In genomic region chr7:101941481-101942383, GRCh38 we compare ENCODE assay signal across 8 cellular contexts.
DNase-seq lines count a peak whose midpoint lies in the region; ATAC-seq, FAIRE-seq and TF ChIP-seq lines count a peak whose summit lies in the region.

No MANE protein-coding gene starts in this region.

- peak overlapping the region; percentile 58 for H3K27ac ChIP-seq in DND-41 (ENCODE audit: low read length)
- no peak overlapping the region for H3K27ac ChIP-seq in OCI-LY3 (ENCODE audit: low read length)
- peak overlapping the region in 2 of 4 donors; percentile 28 to 35 for H3K27ac ChIP-seq in pancreas

- H3K79me2 ChIP-seq in DND-41 (ENCODE audit: insufficient read depth, low read length) (peaks cover 94% of the 10 kb centered on the region), OCI-LY3 (ENCODE audit: low read length) (peaks cover 37% of the 10 kb centered on the region)

- no peak overlapping the region for H3K9ac ChIP-seq in DND-41 (ENCODE audit: low read depth, low read length)
- H3K9ac ChIP-seq in OCI-LY3 (ENCODE audit: low read length): no peak overlapping the region

- H3K4me1 ChIP-seq in DND-41 (ENCODE audit: insufficient read depth, low read length) (peaks cover 28% of the 10 kb centered on the region), OCI-LY3 (ENCODE audit: low read length) (peaks cover 40% of the 10 kb centered on the region), pancreas (peaks cover 0 to 23% (median 3%) of the 10 kb centered on the region in 3 donors)

- H3K4me3 ChIP-seq in DND-41 (ENCODE audit: low read depth in 1 of 2, low read length in 2 of 2) (no peak overlapping the region), OCI-LY3 (ENCODE audit: low read length) (peak overlapping the region; percentile 8; the same call in 1 of the 2 replicates), pancreas (no peak overlapping the region)

- H3K36me3 ChIP-seq in DND-41 (ENCODE audit: insufficient read depth, low read length) (peaks cover 16% of the 10 kb centered on the region), OCI-LY3 (replicated peaks; ENCODE audit: low read depth, low read length) (peaks cover 7% of the 10 kb centered on the region), pancreas (no peaks in the 10 kb centered on the region)

- H3K27me3 ChIP-seq in DND-41 (ENCODE audit: insufficient read depth, low read length, poor library complexity) (no peaks in the 10 kb centered on the region), OCI-LY3 (ENCODE audit: low read depth, low read length) (no peaks in the 10 kb centered on the region), pancreas (no peaks in the 10 kb centered on the region)

- intact Hi-C loops in pancreas (cut with DNase I): no loop called here

- FAIRE-seq in pancreas (lab: Jason Lieb, UNC): no peak

- peaks cover 55% of the 10 kb centered on the region for H4K20me1 ChIP-seq in DND-41 (ENCODE audit: insufficient read depth, low read length)
- H4K20me1 ChIP-seq in OCI-LY3 (ENCODE audit: insufficient read depth, low read length): peaks cover 63% of the 10 kb centered on the region

- no peak overlapping the region for H2AFZ ChIP-seq in DND-41 (ENCODE audit: low read depth, low read length)
- H2AFZ ChIP-seq in OCI-LY3 (ENCODE audit: low read depth, low read length): no peak overlapping the region

- 49 to 56% methylated on average over 12 of the region's 12 CpGs for WGBS in pancreas, 2 donors

- TF ChIP-seq CTCF in DND-41 (IDR thresholded peaks at IDR 0.05; ENCODE audit: borderline replicate concordance, extremely low read depth, low read length, poor library complexity, severe bottlenecking) (no peak), OCI-LY3 (IDR thresholded peaks at IDR 0.05; ENCODE audit: low read depth, low read length) (no peak), pancreas (IDR thresholded peaks at IDR 0.05) (no peak)

- peak; percentile 74 for ATAC-seq in DND-41 (ENCODE audit: insufficient read depth, low read depth)
- peak; percentile 58 to 84 (median 76) for ATAC-seq in pancreas
- no peak for ATAC-seq in GM19455 (IDR thresholded peaks at IDR 0.05; ENCODE audit: unreplicated experiment)
- ATAC-seq in GM18870 (IDR thresholded peaks at IDR 0.05; ENCODE audit: unreplicated experiment): no peak

- no peak for DNase-seq in DND-41
- DNase-seq in fibroblast of gingiva (ENCODE audit: low read depth): peak; percentile 43
- DNase-seq in pancreas: peak in 1 of 6 donors; percentile 27
- DNase-seq in HuH-7.5 (ENCODE audit: low spot score): no peak
- DNase-seq in COLO668 (lab: John Stamatoyannopoulos, UW; ENCODE audit: unreplicated experiment): no peak

- H3K9me3 ChIP-seq in DND-41 (ENCODE audit: insufficient read depth, low read length, severe bottlenecking): no peaks in the 10 kb centered on the region
- 0 out of 2 replicates have a peak, but pooled peaks cover 3% of the 10 kb centered on the region for H3K9me3 ChIP-seq in OCI-LY3 (ENCODE audit: insufficient read depth, low read length)
- no peaks in the 10 kb centered on the region for H3K9me3 ChIP-seq in pancreas

- H3K4me2 ChIP-seq in DND-41 (ENCODE audit: insufficient read depth, low read length) (no peak overlapping the region), OCI-LY3 (ENCODE audit: low read length) (peak overlapping the region; percentile 51)

Comparison
In these comparisons a context has a peak if more than half of its experiments do, and no peak if none do; other contexts are left out.
1. ATAC-seq: peak in DND-41 (single experiment) and pancreas (4 of 4); none in GM19455 (single experiment) and GM18870 (single experiment).